In genomic region chr11:14380125-14380936, GRCh38 we compare ENCODE assay signal across 9 cellular contexts. TPM values are rescaled to one million over a fixed set of nuclear protein-coding genes. Genes with fewer than 3 reads are reported as not detected.
DNase-seq lines count a peak whose midpoint lies in the region; ATAC-seq and TF ChIP-seq lines count a peak whose summit lies in the region.
"Had no signal": no experiment of that assay in that cellular context is flagged by ENCODE, and none has a peak within 500 bp of the region (broad histone marks: within the 10 kb centered on the region; RNA-seq: fewer than 3 reads in every experiment).

No MANE protein-coding gene starts in this region.

- H3K27ac ChIP-seq in gastrocnemius medialis: peak overlapping the region; percentile 82 to 86 (median 85)

- intact Hi-C loops in gastrocnemius medialis (cut with DNase I; ENCODE audit: low total_unique reads): no loop called here

- ATAC-seq in T-helper 17 cell (no peak), gastrocnemius medialis (no peak), GM21528 (IDR thresholded peaks at IDR 0.05; ENCODE audit: low FRiP score, unreplicated experiment) (no peak)

- DNase-seq in T-helper 17 cell (no peak), foreskin fibroblast (no peak), gastrocnemius medialis (no peak), kidney tubule cell (ENCODE audit: low spot score) (no peak), NCI-H345 treated with DMSO at 0.1 percent for 48 hours (lab: John Stamatoyannopoulos, UW; ENCODE audit: unreplicated experiment) (no peak), NCI-H2227 (lab: John Stamatoyannopoulos, UW; ENCODE audit: unreplicated experiment) (no peak)

- TF ChIP-seq CTCF in foreskin fibroblast (IDR thresholded peaks at IDR 0.05; ENCODE audit: low read depth, low read length): no peak
- TF ChIP-seq CTCF in gastrocnemius medialis (IDR thresholded peaks at IDR 0.05 in 4 of 5, conservative IDR thresholded peaks at IDR 0.05 in 1 of 5): no peak

- H3K27me3 Mint-ChIP-seq in T-helper 17 cell: peaks cover 40% of the 10 kb centered on the region

- no peak for TF ChIP-seq POLR2A in gastrocnemius medialis (IDR thresholded peaks at IDR 0.05)

- H3K36me3 Mint-ChIP-seq in T-helper 17 cell (ENCODE audit: low read depth): peaks cover 2% of the 10 kb centered on the region

- H3K9me3 ChIP-seq in T-helper 17 cell (ENCODE audit: control insufficient read depth, low read length, poor library complexity, severe bottlenecking): no peaks in the 10 kb centered on the region
- no peaks in the 10 kb centered on the region for H3K9me3 ChIP-seq in gastrocnemius medialis
- H3K9me3 ChIP-seq: left lung had no signal

- no peaks in the 10 kb centered on the region for H3K27me3 ChIP-seq in gastrocnemius medialis

- H3K27ac Mint-ChIP-seq in T-helper 17 cell: no peak overlapping the region

- peak overlapping the region; percentile 64; the same call in 1 of the 2 replicates for H3K4me3 ChIP-seq in GM08714 (ENCODE audit: low read length)
- peak overlapping the region; percentile 50 to 55 for H3K4me3 ChIP-seq in foreskin fibroblast (ENCODE audit: low read depth in 1 of 2, low read length in 2 of 2)
- H3K4me3 ChIP-seq in gastrocnemius medialis: peak overlapping the region; percentile 61 to 66 (median 63)

- no peaks in the 10 kb centered on the region for H3K36me3 ChIP-seq in gastrocnemius medialis
- H3K36me3 ChIP-seq: left lung had no signal

- in situ Hi-C loops in gastrocnemius medialis (cut with MboI; ENCODE audit: low sequenced_read_pairs in 4 of 4): no loop called here

- H3K4me1 Mint-ChIP-seq in T-helper 17 cell: peaks cover 7% of the 10 kb centered on the region

- H3K4me3 Mint-ChIP-seq in T-helper 17 cell: peak overlapping the region; percentile 81

- H3K4me1 ChIP-seq in gastrocnemius medialis: peaks cover 3 to 5% of the 10 kb centered on the region in 2 donors

RNA-seq across cellular contexts. Expression of gene RRAS2, which starts 21.3 kb away (rescaled TPM):
- total RNA-seq in T-helper 17 cell (10 to 100 TPM; 19.1 to 26.2 TPM), gastrocnemius medialis (10 to 100 TPM; 52.8 to 81.9 (median 59.8) TPM)
